1 cellular context compared by ENCODE assay signal in the genomic region with DNA sequence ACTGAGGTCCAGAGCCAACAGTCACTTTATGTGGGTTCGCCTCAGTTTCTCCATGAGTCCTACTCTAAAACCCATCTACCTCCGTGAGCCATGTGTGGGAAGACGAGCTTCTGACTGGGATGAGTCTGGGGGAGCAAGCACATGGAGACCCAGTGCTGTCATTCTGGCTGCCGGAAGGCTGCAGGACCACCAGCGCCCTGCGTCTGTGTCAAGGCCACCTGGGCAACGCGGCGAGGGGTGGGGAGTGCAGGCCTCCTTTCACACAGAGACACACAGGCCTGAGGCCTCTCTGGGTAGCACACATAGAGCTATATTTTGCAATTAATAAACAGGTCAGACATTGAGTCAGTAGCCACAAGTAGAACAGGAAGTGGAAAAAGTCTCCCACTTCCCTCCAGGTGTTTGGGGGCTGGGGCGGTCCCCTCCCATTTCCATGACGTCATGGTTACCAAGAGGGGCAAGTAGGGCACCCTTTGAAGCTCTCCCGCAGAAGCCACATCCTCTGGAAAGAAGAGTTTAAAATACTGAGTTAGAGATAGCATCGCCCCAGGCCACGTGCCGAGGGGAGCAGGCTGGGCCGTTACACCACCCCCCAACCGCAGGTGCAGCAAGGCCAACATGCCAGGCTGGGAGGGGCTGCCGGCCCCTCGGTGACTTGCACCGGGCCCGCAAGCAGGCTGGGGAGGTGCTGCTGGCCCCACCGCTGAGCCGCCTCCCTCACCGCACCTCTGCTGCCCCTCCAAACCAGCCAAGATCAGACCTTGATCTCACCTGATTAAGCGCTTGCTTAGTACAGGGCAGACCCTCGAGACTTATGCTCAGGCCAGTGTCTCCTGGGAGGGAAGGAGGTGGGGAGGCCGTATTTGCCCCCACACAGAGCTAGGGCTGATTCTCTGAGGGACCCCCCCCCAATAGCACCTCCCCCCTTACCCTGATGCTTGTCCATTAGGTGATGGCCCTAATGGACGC.
TF ChIP-seq lines count a peak whose summit lies in the region.

No MANE protein-coding gene starts in this region.

TF ChIP-seq in K562, 482 proteins besides CTCF, POLR2A, EP300 and RAD21 (continued from another document and continues in another):
- TF ChIP-seq CREB1 (IDR thresholded peaks at IDR 0.05) (peak; percentile 55), CREB1 (CRISPR knock-in tag; IDR thresholded peaks at IDR 0.05) (0 out of 2 replicates have a peak, but pooled peaks have one; percentile 40), ZFP36 (IDR thresholded peaks at IDR 0.05; ENCODE audit: low read depth, low read length, partially characterized antibody) (no peak), ATF4 (CRISPR knock-in tag; IDR thresholded peaks at IDR 0.05) (0 out of 2 replicates have a peak, but pooled peaks have one; percentile 19), CHD2 (IDR thresholded peaks at IDR 0.05; ENCODE audit: low read depth, low read length) (no peak), ATF7 (IDR thresholded peaks at IDR 0.05) (peak; percentile 97), CEBPG (CRISPR knock-in tag; IDR thresholded peaks at IDR 0.05) (0 out of 2 replicates have a peak, but pooled peaks have one; percentile 11), CEBPG (tag; conservative IDR thresholded peaks at IDR 0.05 in 1 of 2, IDR thresholded peaks at IDR 0.05 in 1 of 2) (peak; percentile 12 to 31; a peak in 1 of 4 replicates), ATF2 (CRISPR knock-in tag; IDR thresholded peaks at IDR 0.05) (peak; percentile 83; the same call in 1 of the 2 replicates), SFPQ (IDR thresholded peaks at IDR 0.05; ENCODE audit: low read depth, low read length) (no peak), CREB5 (CRISPR knock-in tag; IDR thresholded peaks at IDR 0.05) (no peak), ATF3 (IDR thresholded peaks at IDR 0.05) (peak; percentile 84), ATF3 (CRISPR knock-in tag; conservative IDR thresholded peaks at IDR 0.05) (no peak), ZC3H4 (CRISPR knock-in tag; IDR thresholded peaks at IDR 0.05; ENCODE audit: borderline replicate concordance) (no peak), ZNF277 (CRISPR knock-in tag; IDR thresholded peaks at IDR 0.05; ENCODE audit: borderline replicate concordance) (no peak), ELK1 (CRISPR knock-in tag; IDR thresholded peaks at IDR 0.05) (no peak), CXXC5 (CRISPR knock-in tag; IDR thresholded peaks at IDR 0.05) (0 out of 2 replicates have a peak, but pooled peaks have one; percentile 31), MTA1 (IDR thresholded peaks at IDR 0.05; ENCODE audit: borderline replicate concordance) (no peak), MYC (IDR thresholded peaks at IDR 0.05; ENCODE audit: low read depth, low read length) (0 out of 2 replicates have a peak, but pooled peaks have one; percentile 18), MYC (CRISPR knock-in tag; IDR thresholded peaks at IDR 0.05; ENCODE audit: borderline replicate concordance, low read depth) (no peak), ZNF121 (CRISPR knock-in tag; conservative IDR thresholded peaks at IDR 0.05) (no peak), STAT6 (CRISPR knock-in tag; IDR thresholded peaks at IDR 0.05) (no peak), JUN (IDR thresholded peaks at IDR 0.05; ENCODE audit: borderline replicate concordance, low read depth, low read length) (peak; percentile 26; the same call in 1 of the 2 replicates), JUN (CRISPR knock-in tag; IDR thresholded peaks at IDR 0.05; ENCODE audit: borderline replicate concordance) (no peak; the same call in 1 of the 2 replicates), ZNF639 (CRISPR knock-in tag; conservative IDR thresholded peaks at IDR 0.05 in 1 of 2, IDR thresholded peaks at IDR 0.05 in 1 of 2) (no peak; a peak in 1 of 4 replicates), NELFE (IDR thresholded peaks at IDR 0.05; ENCODE audit: insufficient read depth, insufficient read length) (no peak), SRSF1 (IDR thresholded peaks at IDR 0.05; ENCODE audit: low read depth, low read length) (no peak), FOXO4 (CRISPR knock-in tag; IDR thresholded peaks at IDR 0.05) (0 out of 2 replicates have a peak, but pooled peaks have one; percentile 42), PHF8 (IDR thresholded peaks at IDR 0.05; ENCODE audit: borderline replicate concordance, low read length) (no peak), BCL6 (CRISPR knock-in tag; IDR thresholded peaks at IDR 0.05) (no peak), SLC30A9 (CRISPR knock-in tag; IDR thresholded peaks at IDR 0.05) (no peak), ETV6 (IDR thresholded peaks at IDR 0.05; ENCODE audit: borderline replicate concordance in 1 of 2, low read depth in 2 of 2, low read length in 1 of 2) (peak in 1 of 2 experiments; percentile 71; a peak in 1 of 4 replicates), ETV6 (CRISPR knock-in tag; IDR thresholded peaks at IDR 0.05; ENCODE audit: borderline replicate concordance) (no peak)
- TF ChIP-seq, protein P1, sequence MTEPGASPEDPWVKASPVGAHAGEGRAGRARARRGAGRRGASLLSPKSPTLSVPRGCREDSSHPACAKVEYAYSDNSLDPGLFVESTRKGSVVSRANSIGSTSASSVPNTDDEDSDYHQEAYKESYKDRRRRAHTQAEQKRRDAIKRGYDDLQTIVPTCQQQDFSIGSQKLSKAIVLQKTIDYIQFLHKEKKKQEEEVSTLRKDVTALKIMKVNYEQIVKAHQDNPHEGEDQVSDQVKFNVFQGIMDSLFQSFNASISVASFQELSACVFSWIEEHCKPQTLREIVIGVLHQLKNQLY (CRISPR knock-in tag; conservative IDR thresholded peaks at IDR 0.05), result no peak
